1 cellular context compared by ENCODE assay signal in genomic region chr4:8025668-8026067, GRCh38.
TF ChIP-seq lines count a peak whose summit lies in the region.

No MANE protein-coding gene starts in this region.

TF ChIP-seq in WTC11, 78 proteins besides CTCF, POLR2A, EP300 and RAD21 (continued from another document):
- TF ChIP-seq, protein P1, sequence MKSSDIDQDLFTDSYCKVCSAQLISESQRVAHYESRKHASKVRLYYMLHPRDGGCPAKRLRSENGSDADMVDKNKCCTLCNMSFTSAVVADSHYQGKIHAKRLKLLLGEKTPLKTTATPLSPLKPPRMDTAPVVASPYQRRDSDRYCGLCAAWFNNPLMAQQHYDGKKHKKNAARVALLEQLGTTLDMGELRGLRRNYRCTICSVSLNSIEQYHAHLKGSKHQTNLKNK (CRISPR knock-in tag; IDR thresholded peaks at IDR 0.05) = no peak
- no peak for TF ChIP-seq ETV6 (CRISPR knock-in tag; IDR thresholded peaks at IDR 0.05)
TF ChIP-seq in WTC11: peak in this region for 0.
